1 cellular context compared by ENCODE assay signal in genomic region chr16:30445408-30446202, GRCh38.
TF ChIP-seq lines count a peak whose summit lies in the region.

A gene with protein sequence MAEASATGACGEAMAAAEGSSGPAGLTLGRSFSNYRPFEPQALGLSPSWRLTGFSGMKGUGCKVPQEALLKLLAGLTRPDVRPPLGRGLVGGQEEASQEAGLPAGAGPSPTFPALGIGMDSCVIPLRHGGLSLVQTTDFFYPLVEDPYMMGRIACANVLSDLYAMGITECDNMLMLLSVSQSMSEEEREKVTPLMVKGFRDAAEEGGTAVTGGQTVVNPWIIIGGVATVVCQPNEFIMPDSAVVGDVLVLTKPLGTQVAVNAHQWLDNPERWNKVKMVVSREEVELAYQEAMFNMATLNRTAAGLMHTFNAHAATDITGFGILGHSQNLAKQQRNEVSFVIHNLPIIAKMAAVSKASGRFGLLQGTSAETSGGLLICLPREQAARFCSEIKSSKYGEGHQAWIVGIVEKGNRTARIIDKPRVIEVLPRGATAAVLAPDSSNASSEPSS (minus strand): TSS chr16:30445874. CDS start chr16:30445727, 147 bp downstream.

TF ChIP-seq in K562, 482 proteins besides CTCF, POLR2A, EP300 and RAD21 (continued from another document and continues in another):
- TF ChIP-seq ZBTB26 (CRISPR knock-in tag; IDR thresholded peaks at IDR 0.05): no peak
- peak; percentile 100 for TF ChIP-seq PKNOX1 (IDR thresholded peaks at IDR 0.05)
- TF ChIP-seq RBM14 (IDR thresholded peaks at IDR 0.05; ENCODE audit: borderline replicate concordance, insufficient read depth, low read depth, low read length): peak; percentile 96; the same call in 1 of the 2 replicates
- TF ChIP-seq CBX8 (IDR thresholded peaks at IDR 0.05; ENCODE audit: borderline replicate concordance, extremely low read depth, low read depth, low read length, poor library complexity, severe bottlenecking): no peak
- no peak for TF ChIP-seq MXD1 (CRISPR knock-in tag; IDR thresholded peaks at IDR 0.05; ENCODE audit: borderline replicate concordance, poor library complexity, severe bottlenecking)
- TF ChIP-seq C11orf30 (IDR thresholded peaks at IDR 0.05; ENCODE audit: low read depth): no peak
- TF ChIP-seq, protein P1, sequence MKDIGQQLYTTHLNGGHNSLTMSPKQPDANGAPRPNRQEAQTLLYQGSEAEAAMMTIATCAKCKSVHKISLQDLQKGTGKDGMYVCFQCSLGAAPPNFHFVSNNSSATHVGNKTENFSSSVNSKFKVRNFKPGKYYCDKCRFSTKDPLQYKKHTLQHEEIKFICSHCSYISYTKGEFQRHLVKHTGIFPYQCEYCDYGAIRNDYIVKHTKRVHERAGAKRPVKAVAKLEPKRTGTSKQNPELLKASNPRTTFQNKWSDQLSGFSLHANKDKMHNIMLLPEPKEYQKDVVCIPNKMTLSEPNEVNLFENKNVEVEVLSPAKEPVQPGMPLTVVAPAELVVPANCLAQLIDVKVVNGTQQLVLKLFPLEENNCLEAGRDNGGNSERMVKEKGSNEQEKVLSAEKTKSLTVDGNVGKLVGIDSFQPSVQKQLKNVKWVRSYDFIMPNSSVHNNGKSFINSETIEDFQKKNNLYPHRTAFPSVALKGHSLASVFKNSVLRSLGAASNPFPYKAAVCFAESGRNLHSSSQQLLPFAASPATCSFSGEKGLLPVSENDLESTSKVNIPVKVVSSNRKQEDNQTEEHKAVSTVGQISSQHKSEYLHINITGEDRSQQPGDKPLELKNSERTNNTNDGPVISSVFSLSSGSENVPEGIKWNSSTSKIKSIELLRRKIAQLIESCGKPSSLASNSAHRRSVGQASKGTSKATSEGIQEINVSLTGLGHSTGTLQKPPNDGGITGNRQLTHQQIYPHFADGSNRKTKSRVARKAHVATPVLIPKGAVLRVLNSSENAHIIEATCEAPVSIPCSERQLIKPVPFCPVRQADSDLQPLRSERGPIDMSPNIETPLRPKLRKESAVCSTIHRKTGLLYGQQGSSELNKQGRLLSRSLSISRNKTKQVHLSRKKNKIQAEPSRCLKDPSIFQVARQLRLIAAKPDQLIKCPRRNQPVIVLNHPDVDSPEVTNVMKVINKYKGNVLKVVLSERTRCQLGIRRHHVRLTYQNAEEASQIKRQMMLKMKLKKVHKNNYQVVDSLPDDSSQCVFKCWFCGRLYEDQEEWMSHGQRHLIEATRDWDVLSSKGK (CRISPR knock-in tag; IDR thresholded peaks at IDR 0.05): no peak
- TF ChIP-seq COPS2 (conservative IDR thresholded peaks at IDR 0.05): no peak
- peak; percentile 20; the same call in 1 of the 2 replicates for TF ChIP-seq ZBTB9 (CRISPR knock-in tag; IDR thresholded peaks at IDR 0.05)
- no peak for TF ChIP-seq ZNF282 (CRISPR knock-in tag; IDR thresholded peaks at IDR 0.05)
- peak; percentile 43 for TF ChIP-seq SAP30 (IDR thresholded peaks at IDR 0.05; ENCODE audit: borderline replicate concordance, insufficient read depth, low read depth, low read length, poor library complexity, severe bottlenecking)
- TF ChIP-seq ZNF644 (tag; IDR thresholded peaks at IDR 0.05; ENCODE audit: low read depth): peak; percentile 32; the same call in 1 of the 2 replicates
- TF ChIP-seq, protein P2, sequence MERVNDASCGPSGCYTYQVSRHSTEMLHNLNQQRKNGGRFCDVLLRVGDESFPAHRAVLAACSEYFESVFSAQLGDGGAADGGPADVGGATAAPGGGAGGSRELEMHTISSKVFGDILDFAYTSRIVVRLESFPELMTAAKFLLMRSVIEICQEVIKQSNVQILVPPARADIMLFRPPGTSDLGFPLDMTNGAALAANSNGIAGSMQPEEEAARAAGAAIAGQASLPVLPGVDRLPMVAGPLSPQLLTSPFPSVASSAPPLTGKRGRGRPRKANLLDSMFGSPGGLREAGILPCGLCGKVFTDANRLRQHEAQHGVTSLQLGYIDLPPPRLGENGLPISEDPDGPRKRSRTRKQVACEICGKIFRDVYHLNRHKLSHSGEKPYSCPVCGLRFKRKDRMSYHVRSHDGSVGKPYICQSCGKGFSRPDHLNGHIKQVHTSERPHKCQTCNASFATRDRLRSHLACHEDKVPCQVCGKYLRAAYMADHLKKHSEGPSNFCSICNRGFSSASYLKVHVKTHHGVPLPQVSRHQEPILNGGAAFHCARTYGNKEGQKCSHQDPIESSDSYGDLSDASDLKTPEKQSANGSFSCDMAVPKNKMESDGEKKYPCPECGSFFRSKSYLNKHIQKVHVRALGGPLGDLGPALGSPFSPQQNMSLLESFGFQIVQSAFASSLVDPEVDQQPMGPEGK (CRISPR knock-in tag; IDR thresholded peaks at IDR 0.05; ENCODE audit: borderline replicate concordance): no peak
- no peak; the same call in 1 of the 2 replicates for TF ChIP-seq HOXB6 (CRISPR knock-in tag; IDR thresholded peaks at IDR 0.05; ENCODE audit: borderline replicate concordance)
- TF ChIP-seq, protein P3, sequence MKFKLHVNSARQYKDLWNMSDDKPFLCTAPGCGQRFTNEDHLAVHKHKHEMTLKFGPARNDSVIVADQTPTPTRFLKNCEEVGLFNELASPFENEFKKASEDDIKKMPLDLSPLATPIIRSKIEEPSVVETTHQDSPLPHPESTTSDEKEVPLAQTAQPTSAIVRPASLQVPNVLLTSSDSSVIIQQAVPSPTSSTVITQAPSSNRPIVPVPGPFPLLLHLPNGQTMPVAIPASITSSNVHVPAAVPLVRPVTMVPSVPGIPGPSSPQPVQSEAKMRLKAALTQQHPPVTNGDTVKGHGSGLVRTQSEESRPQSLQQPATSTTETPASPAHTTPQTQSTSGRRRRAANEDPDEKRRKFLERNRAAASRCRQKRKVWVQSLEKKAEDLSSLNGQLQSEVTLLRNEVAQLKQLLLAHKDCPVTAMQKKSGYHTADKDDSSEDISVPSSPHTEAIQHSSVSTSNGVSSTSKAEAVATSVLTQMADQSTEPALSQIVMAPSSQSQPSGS (CRISPR knock-in tag; IDR thresholded peaks at IDR 0.05): no peak
- TF ChIP-seq MEF2D (tag; conservative IDR thresholded peaks at IDR 0.05; ENCODE audit: low read depth): no peak; the same call in 1 of the 2 replicates
- TF ChIP-seq HNRNPK (IDR thresholded peaks at IDR 0.05; ENCODE audit: low read depth, low read length, poor library complexity, severe bottlenecking): no peak
- 0 out of 2 replicates have a peak, but pooled peaks have one; percentile 32 for TF ChIP-seq REST (CRISPR knock-in tag; IDR thresholded peaks at IDR 0.05; ENCODE audit: low read depth)
- no peak for TF ChIP-seq SLC30A9 (CRISPR knock-in tag; IDR thresholded peaks at IDR 0.05)
- peak; percentile 88; the same call in 1 of the 2 replicates for TF ChIP-seq NFRKB (IDR thresholded peaks at IDR 0.05; ENCODE audit: low read depth)
- TF ChIP-seq ILK (tag; IDR thresholded peaks at IDR 0.05; ENCODE audit: borderline replicate concordance, low read depth): no peak
- peak; percentile 82 for TF ChIP-seq U2AF1 (optimal IDR thresholded peaks at IDR 0.05; ENCODE audit: low read depth, low read length)
- TF ChIP-seq SRSF9 (IDR thresholded peaks at IDR 0.05; ENCODE audit: borderline replicate concordance, low read depth, low read length): no peak
- TF ChIP-seq HNRNPLL (IDR thresholded peaks at IDR 0.05; ENCODE audit: low read depth, low read length, poor library complexity, severe bottlenecking): peak; percentile 34
- TF ChIP-seq KDM2B (CRISPR knock-in tag; IDR thresholded peaks at IDR 0.05): no peak
- TF ChIP-seq XRCC4 (IDR thresholded peaks at IDR 0.05; ENCODE audit: extremely low read depth, insufficient read depth, insufficient read length): no peak
- 0 out of 2 replicates have a peak, but pooled peaks have one; percentile 39 for TF ChIP-seq TRIM28 (IDR thresholded peaks at IDR 0.05)
- no peak for TF ChIP-seq ZFPM2 (CRISPR knock-in tag; IDR thresholded peaks at IDR 0.05)
- TF ChIP-seq ESRRA (IDR thresholded peaks at IDR 0.05; ENCODE audit: borderline replicate concordance, low read depth): peak; percentile 55; the same call in 1 of the 2 replicates
- no peak for TF ChIP-seq ZBED1 (IDR thresholded peaks at IDR 0.05)
- no peak; the same call in 1 of the 2 replicates for TF ChIP-seq JUNB (CRISPR knock-in tag; conservative IDR thresholded peaks at IDR 0.05)
- no peak for TF ChIP-seq ZNF780A (CRISPR knock-in tag; IDR thresholded peaks at IDR 0.05)
- TF ChIP-seq POU5F1 (IDR thresholded peaks at IDR 0.05; ENCODE audit: borderline replicate concordance, low read depth, low read length, partially characterized antibody): no peak
- peak; percentile 98 for TF ChIP-seq POLR2H (tag; IDR thresholded peaks at IDR 0.05; ENCODE audit: low read depth)
- peak; percentile 43; the same call in 1 of the 2 replicates for TF ChIP-seq ELF2 (CRISPR knock-in tag; IDR thresholded peaks at IDR 0.05)
- no peak for TF ChIP-seq ZNF551 (CRISPR knock-in tag; IDR thresholded peaks at IDR 0.05)
- TF ChIP-seq STAG1 (CRISPR knock-in tag; IDR thresholded peaks at IDR 0.05; ENCODE audit: borderline replicate concordance): no peak
- TF ChIP-seq, protein P4, sequence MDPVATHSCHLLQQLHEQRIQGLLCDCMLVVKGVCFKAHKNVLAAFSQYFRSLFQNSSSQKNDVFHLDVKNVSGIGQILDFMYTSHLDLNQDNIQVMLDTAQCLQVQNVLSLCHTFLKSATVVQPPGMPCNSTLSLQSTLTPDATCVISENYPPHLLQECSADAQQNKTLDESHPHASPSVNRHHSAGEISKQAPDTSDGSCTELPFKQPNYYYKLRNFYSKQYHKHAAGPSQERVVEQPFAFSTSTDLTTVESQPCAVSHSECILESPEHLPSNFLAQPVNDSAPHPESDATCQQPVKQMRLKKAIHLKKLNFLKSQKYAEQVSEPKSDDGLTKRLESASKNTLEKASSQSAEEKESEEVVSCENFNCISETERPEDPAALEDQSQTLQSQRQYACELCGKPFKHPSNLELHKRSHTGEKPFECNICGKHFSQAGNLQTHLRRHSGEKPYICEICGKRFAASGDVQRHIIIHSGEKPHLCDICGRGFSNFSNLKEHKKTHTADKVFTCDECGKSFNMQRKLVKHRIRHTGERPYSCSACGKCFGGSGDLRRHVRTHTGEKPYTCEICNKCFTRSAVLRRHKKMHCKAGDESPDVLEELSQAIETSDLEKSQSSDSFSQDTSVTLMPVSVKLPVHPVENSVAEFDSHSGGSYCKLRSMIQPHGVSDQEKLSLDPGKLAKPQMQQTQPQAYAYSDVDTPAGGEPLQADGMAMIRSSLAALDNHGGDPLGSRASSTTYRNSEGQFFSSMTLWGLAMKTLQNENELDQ (CRISPR knock-in tag; IDR thresholded peaks at IDR 0.05; ENCODE audit: borderline replicate concordance): no peak
- peak; percentile 92 for TF ChIP-seq ATF4 (CRISPR knock-in tag; IDR thresholded peaks at IDR 0.05)
- peak; percentile 93 for TF ChIP-seq PML (IDR thresholded peaks at IDR 0.05; ENCODE audit: low read length)
